In the genomic region with DNA sequence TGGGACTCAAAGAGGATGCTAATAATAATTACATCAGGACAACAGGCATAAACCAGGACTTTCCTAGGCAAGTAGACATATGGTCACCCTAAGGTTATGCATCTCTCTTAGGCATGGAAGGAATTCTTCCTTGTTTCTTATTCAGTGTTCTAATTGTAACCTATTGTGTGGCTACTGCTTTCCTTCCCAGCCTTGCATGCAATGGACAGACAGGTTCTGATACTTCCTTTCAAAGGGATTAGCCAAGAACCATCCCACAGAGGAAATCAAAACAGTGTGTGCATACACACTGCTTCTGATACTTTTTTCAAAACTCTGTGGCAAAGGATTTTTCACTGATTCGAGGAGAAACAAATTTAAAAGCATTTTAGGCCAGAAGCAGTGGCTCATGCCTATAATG, we compare ENCODE assay signal across 28 cellular contexts. TPM values are rescaled to one million over a fixed set of nuclear protein-coding genes. Genes with fewer than 3 reads are reported as not detected.
DNase-seq lines count a peak whose midpoint lies in the region; ATAC-seq and TF ChIP-seq lines count a peak whose summit lies in the region.
"Had no signal": no experiment of that assay in that cellular context is flagged by ENCODE, and none has a peak within 500 bp of the region (broad histone marks: within the 10 kb centered on the region; RNA-seq: fewer than 3 reads in every experiment).

No MANE protein-coding gene starts in this region.

- H3K4me2 ChIP-seq in SU-DHL-6 (ENCODE audit: low read depth, low read length, poor library complexity, severe bottlenecking): peak overlapping the region; percentile 96

- H3K36me3 Mint-ChIP-seq in activated naive CD8-positive, alpha-beta T cell: no peaks in the 10 kb centered on the region
- peaks cover 2% of the 10 kb centered on the region for H3K36me3 Mint-ChIP-seq in activated naive CD8-positive, alpha-beta T cell treated with anti-CD3 and anti-CD28 coated beads, Interleukin-2, amount 50 U/mL, for 24 hours (ENCODE audit: low read depth)
- H3K36me3 Mint-ChIP-seq in immature natural killer cell: no peaks in the 10 kb centered on the region
- no peaks in the 10 kb centered on the region for H3K36me3 Mint-ChIP-seq in endothelial cell (ENCODE audit: low read depth, unreplicated experiment)
- H3K36me3 Mint-ChIP-seq: mesothelial cell of epicardium; natural killer cell treated with Interleukin-12 subunit alpha and Interleukin-12 subunit beta and Interleukin-15 and Interleukin-18, amount 100 ng/mL, for 72 hours had no signal

- no peak overlapping the region for H2AFZ ChIP-seq in SU-DHL-6 (ENCODE audit: low read depth, low read length, severe bottlenecking)

- H3K9me2 ChIP-seq in SU-DHL-6 (replicated peaks; ENCODE audit: insufficient read depth, low read length): no peaks in the 10 kb centered on the region

- peaks cover 5% of the 10 kb centered on the region; the same call in 1 of the 2 replicates for H4K20me1 ChIP-seq in SU-DHL-6 (ENCODE audit: low read depth, low read length)

- no peaks in the 10 kb centered on the region for H3K27me3 Mint-ChIP-seq in activated naive CD8-positive, alpha-beta T cell
- no peaks in the 10 kb centered on the region for H3K27me3 Mint-ChIP-seq in activated naive CD8-positive, alpha-beta T cell treated with anti-CD3 and anti-CD28 coated beads, Interleukin-2, amount 50 U/mL, for 24 hours
- H3K27me3 Mint-ChIP-seq in immature natural killer cell (ENCODE audit: low read depth in 3 of 3) (no peaks in the 10 kb centered on the region), endothelial cell (ENCODE audit: unreplicated experiment) (peaks cover 1% of the 10 kb centered on the region)
- H3K27me3 Mint-ChIP-seq: activated CD4-positive, alpha-beta T cell treated with anti-CD3 and anti-CD28 coated beads for 36 hours; activated T-helper 17 cell treated with anti-CD3 and anti-CD28 coated beads, Interleukin-2, amount 50 U/mL, for 72 hours; natural killer cell treated with Interleukin-12 subunit alpha and Interleukin-12 subunit beta and Interleukin-15 and Interleukin-18, amount 100 ng/mL, for 72 hours had no signal

- no peaks in the 10 kb centered on the region for H3K36me3 ChIP-seq in SU-DHL-6 (ENCODE audit: low read length)
- H3K36me3 ChIP-seq: adrenal gland, gastrocnemius medialis, pancreas, upper lobe of left lung had no signal

- H3F3A ChIP-seq in SU-DHL-6 (ENCODE audit: insufficient read depth): peaks cover 78% of the 10 kb centered on the region

- H3K27ac Mint-ChIP-seq in activated naive CD8-positive, alpha-beta T cell: peak overlapping the region; percentile 13
- no peak overlapping the region for H3K27ac Mint-ChIP-seq in activated naive CD8-positive, alpha-beta T cell treated with anti-CD3 and anti-CD28 coated beads, Interleukin-2, amount 50 U/mL, for 24 hours
- H3K27ac Mint-ChIP-seq in immature natural killer cell (no peak overlapping the region), endothelial cell (ENCODE audit: unreplicated experiment) (no peak overlapping the region)
- H3K27ac Mint-ChIP-seq: activated CD4-positive, alpha-beta T cell treated with anti-CD3 and anti-CD28 coated beads for 36 hours; activated T-helper 17 cell treated with anti-CD3 and anti-CD28 coated beads, Interleukin-2, amount 50 U/mL, for 72 hours; HFFc6; mesothelial cell of epicardium; natural killer cell treated with Interleukin-12 subunit alpha and Interleukin-12 subunit beta and Interleukin-15 and Interleukin-18, amount 100 ng/mL, for 72 hours had no signal

- peaks cover 95% of the 10 kb centered on the region for H3K79me2 ChIP-seq in SU-DHL-6 (ENCODE audit: insufficient read depth, low read length)

- H3K9me3 ChIP-seq in SU-DHL-6 (ENCODE audit: insufficient read depth, low read length): no peaks in the 10 kb centered on the region
- H3K9me3 ChIP-seq: adrenal gland, gastrocnemius medialis, pancreas, upper lobe of left lung had no signal

- no peak for ATAC-seq in activated naive CD8-positive, alpha-beta T cell treated with anti-CD3 and anti-CD28 coated beads, Interleukin-2, amount 50 U/mL, for 24 hours
- ATAC-seq: activated CD4-positive, alpha-beta T cell treated with anti-CD3 and anti-CD28 coated beads for 36 hours; activated T-helper 17 cell treated with anti-CD3 and anti-CD28 coated beads, Interleukin-2, amount 50 U/mL, for 72 hours; gastrocnemius medialis; left cardiac atrium; natural killer cell treated with Interleukin-12 subunit alpha and Interleukin-12 subunit beta and Interleukin-15 and Interleukin-18, amount 100 ng/mL, for 72 hours; pancreas had no signal

- H3K9ac ChIP-seq in SU-DHL-6 (ENCODE audit: low read length): peak overlapping the region; percentile 40

- H3K4me3 Mint-ChIP-seq in activated naive CD8-positive, alpha-beta T cell: no peak overlapping the region
- H3K4me3 Mint-ChIP-seq in activated naive CD8-positive, alpha-beta T cell treated with anti-CD3 and anti-CD28 coated beads, Interleukin-2, amount 50 U/mL, for 24 hours: no peak overlapping the region
- no peak overlapping the region for H3K4me3 Mint-ChIP-seq in immature natural killer cell
- no peak overlapping the region for H3K4me3 Mint-ChIP-seq in endothelial cell (ENCODE audit: unreplicated experiment)
- H3K4me3 Mint-ChIP-seq: activated CD4-positive, alpha-beta T cell treated with anti-CD3 and anti-CD28 coated beads for 36 hours; activated T-helper 17 cell treated with anti-CD3 and anti-CD28 coated beads, Interleukin-2, amount 50 U/mL, for 72 hours; HFFc6; mesothelial cell of epicardium; natural killer cell treated with Interleukin-12 subunit alpha and Interleukin-12 subunit beta and Interleukin-15 and Interleukin-18, amount 100 ng/mL, for 72 hours had no signal

- TF ChIP-seq CTCF in SU-DHL-6 (IDR thresholded peaks at IDR 0.05; ENCODE audit: insufficient read depth, low read length, poor library complexity, severe bottlenecking) (no peak), fibroblast of mammary gland (conservative IDR thresholded peaks at IDR 0.05; ENCODE audit: control insufficient read depth, insufficient read depth, low read depth, low read length) (no peak), endothelial cell (IDR thresholded peaks at IDR 0.05; ENCODE audit: unreplicated experiment) (no peak)

- H3K9me3 Mint-ChIP-seq in activated naive CD8-positive, alpha-beta T cell (ENCODE audit: low read depth): no peaks in the 10 kb centered on the region
- no peaks in the 10 kb centered on the region for H3K9me3 Mint-ChIP-seq in activated naive CD8-positive, alpha-beta T cell treated with anti-CD3 and anti-CD28 coated beads, Interleukin-2, amount 50 U/mL, for 24 hours
- H3K9me3 Mint-ChIP-seq in immature natural killer cell (no peaks in the 10 kb centered on the region), endothelial cell (ENCODE audit: unreplicated experiment) (no peaks in the 10 kb centered on the region)
- H3K9me3 Mint-ChIP-seq: activated T-helper 17 cell treated with anti-CD3 and anti-CD28 coated beads, Interleukin-2, amount 50 U/mL, for 72 hours; HFFc6; mesothelial cell of epicardium; natural killer cell treated with Interleukin-12 subunit alpha and Interleukin-12 subunit beta and Interleukin-15 and Interleukin-18, amount 100 ng/mL, for 72 hours had no signal

- H3K4me3 ChIP-seq in SU-DHL-6 (ENCODE audit: insufficient read depth, low read length, poor library complexity, severe bottlenecking) (peak overlapping the region; percentile 0), fibroblast of mammary gland (ENCODE audit: control insufficient read depth, low read depth, low read length) (no peak overlapping the region)
- H3K4me3 ChIP-seq: adrenal gland, gastrocnemius medialis, pancreas, upper lobe of left lung had no signal

- peaks cover 36% of the 10 kb centered on the region for H3K4me1 Mint-ChIP-seq in activated naive CD8-positive, alpha-beta T cell (ENCODE audit: low read depth)
- peaks cover 44% of the 10 kb centered on the region for H3K4me1 Mint-ChIP-seq in activated naive CD8-positive, alpha-beta T cell treated with anti-CD3 and anti-CD28 coated beads, Interleukin-2, amount 50 U/mL, for 24 hours
- peaks cover 38 to 49% of the 10 kb centered on the region in 2 donors for H3K4me1 Mint-ChIP-seq in immature natural killer cell
- H3K4me1 Mint-ChIP-seq in endothelial cell (ENCODE audit: unreplicated experiment): peaks cover 42% of the 10 kb centered on the region

- DNase-seq in activated naive CD8-positive, alpha-beta T cell treated with anti-CD3 and anti-CD28 coated beads, Interleukin-2, amount 50 U/mL, for 24 hours: no peak
- DNase-seq in fibroblast of mammary gland (ENCODE audit: low read depth): peak; percentile 54
- no peak for DNase-seq in activated naive CD4-positive, alpha-beta T cell treated with anti-CD3 and anti-CD28 coated beads, Interleukin-2, amount 50 U/mL, for 16 hours
- no peak for DNase-seq in immature natural killer cell
- DNase-seq in NAMALWA (ENCODE audit: low spot score): no peak
- no peak for DNase-seq in endothelial cell (ENCODE audit: low spot score)
- DNase-seq: 8988T; activated CD4-positive, alpha-beta T cell treated with anti-CD3 and anti-CD28 coated beads for 36 hours; adrenal gland; central memory CD4-positive, alpha-beta T cell; effector CD8-positive, alpha-beta T cell; gastrocnemius medialis; GDM1; HFFc6; KBM-7; left cardiac atrium; NCI-H1092 treated with DMSO at 0.1 percent for 48 hours; NCI-H2081; NCI-H510A treated with DMSO at 0.1 percent for 48 hours; pancreas; stimulated activated CD4-positive, alpha-beta T cell treated with anti-CD3 and anti-CD28 coated beads, Interleukin-2, amount 100 ng/mL, for 48 hours; upper lobe of left lung had no signal

- H3K27me3 ChIP-seq in SU-DHL-6 (ENCODE audit: low read length): no peaks in the 10 kb centered on the region
- H3K27me3 ChIP-seq: adrenal gland, gastrocnemius medialis, pancreas, upper lobe of left lung had no signal

- H3K27ac ChIP-seq in SU-DHL-6 (ENCODE audit: low read depth, low read length): peak overlapping the region; percentile 95
- H3K27ac ChIP-seq: adrenal gland, C4-2B, pancreas, upper lobe of left lung had no signal

RNA-seq across cellular contexts. Expression of gene RRAS2, which starts 48.3 kb away (rescaled TPM):
- polyA plus RNA-seq in immature natural killer cell: 10 to 100 TPM; 66.4 to 96.4 (median 85.9) TPM
- total RNA-seq in endothelial cell (ENCODE audit: unreplicated experiment): 59.6 TPM
